ENCODE assay signal across 1 cellular context in the genomic region with DNA sequence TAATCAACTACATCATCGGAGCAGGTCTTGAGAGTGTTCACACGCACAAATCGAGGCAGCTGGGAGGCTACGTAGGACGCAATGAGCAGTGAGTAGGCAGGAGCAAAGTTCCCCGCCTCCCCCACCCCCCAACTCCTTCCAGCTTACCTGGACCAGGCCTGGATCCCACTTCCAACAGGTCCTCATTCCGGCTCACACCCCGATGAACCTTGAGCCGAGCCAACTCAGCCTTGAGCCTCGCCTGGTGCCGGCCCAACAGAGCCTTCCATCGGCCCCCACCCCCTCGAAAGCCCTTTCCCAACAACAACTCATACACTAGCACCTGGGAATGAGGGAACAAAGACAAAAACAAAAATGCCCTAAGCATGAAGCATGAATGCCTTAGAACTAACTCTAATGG.
TF ChIP-seq lines count a peak whose summit lies in the region.

No MANE protein-coding gene starts in this region.

TF ChIP-seq in IMR-90, 13 proteins besides CTCF, POLR2A, EP300 and RAD21 (continued from another document):
- TF ChIP-seq, protein P1, sequence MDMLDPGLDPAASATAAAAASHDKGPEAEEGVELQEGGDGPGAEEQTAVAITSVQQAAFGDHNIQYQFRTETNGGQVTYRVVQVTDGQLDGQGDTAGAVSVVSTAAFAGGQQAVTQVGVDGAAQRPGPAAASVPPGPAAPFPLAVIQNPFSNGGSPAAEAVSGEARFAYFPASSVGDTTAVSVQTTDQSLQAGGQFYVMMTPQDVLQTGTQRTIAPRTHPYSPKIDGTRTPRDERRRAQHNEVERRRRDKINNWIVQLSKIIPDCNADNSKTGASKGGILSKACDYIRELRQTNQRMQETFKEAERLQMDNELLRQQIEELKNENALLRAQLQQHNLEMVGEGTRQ (IDR thresholded peaks at IDR 0.05; ENCODE audit: low read depth, low read length) = no peak
- no peak for TF ChIP-seq MXI1 (IDR thresholded peaks at IDR 0.05; ENCODE audit: borderline replicate concordance, low read depth, low read length)
- no peak for TF ChIP-seq RCOR1 (IDR thresholded peaks at IDR 0.05; ENCODE audit: insufficient replicate concordance, low read length)
- TF ChIP-seq FOS (IDR thresholded peaks at IDR 0.05; ENCODE audit: low read depth, low read length) = no peak
- no peak for TF ChIP-seq BHLHE40 (IDR thresholded peaks at IDR 0.05; ENCODE audit: low read depth, low read length)
- TF ChIP-seq, protein P2, sequence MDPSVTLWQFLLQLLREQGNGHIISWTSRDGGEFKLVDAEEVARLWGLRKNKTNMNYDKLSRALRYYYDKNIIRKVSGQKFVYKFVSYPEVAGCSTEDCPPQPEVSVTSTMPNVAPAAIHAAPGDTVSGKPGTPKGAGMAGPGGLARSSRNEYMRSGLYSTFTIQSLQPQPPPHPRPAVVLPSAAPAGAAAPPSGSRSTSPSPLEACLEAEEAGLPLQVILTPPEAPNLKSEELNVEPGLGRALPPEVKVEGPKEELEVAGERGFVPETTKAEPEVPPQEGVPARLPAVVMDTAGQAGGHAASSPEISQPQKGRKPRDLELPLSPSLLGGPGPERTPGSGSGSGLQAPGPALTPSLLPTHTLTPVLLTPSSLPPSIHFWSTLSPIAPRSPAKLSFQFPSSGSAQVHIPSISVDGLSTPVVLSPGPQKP (IDR thresholded peaks at IDR 0.05; ENCODE audit: borderline replicate concordance, low read depth, low read length) = no peak
- TF ChIP-seq CEBPB (IDR thresholded peaks at IDR 0.05; ENCODE audit: low read depth, low read length) = no peak
